15 cellular contexts compared by ENCODE assay signal in the genomic region with DNA sequence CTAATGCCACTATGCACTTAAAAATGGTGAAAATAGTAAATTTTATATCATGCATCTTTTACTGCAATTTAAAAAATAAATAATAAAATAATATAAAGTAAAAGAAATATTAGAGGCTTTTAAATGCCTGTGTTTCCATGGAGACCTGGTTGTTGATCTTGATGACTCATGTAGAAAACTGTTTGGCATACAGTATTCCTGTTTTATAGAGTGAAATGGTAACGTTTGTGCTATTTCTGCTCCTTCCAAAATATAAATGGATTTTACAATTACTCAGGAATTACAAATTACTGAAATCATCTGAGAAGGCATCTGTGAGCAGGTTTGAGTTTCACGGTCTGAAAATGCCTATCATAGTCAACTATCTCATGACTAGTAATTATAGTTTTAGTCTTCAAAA.
DNase-seq lines count a peak whose midpoint lies in the region; TF ChIP-seq lines count a peak whose summit lies in the region.
"Had no signal": no experiment of that assay in that cellular context is flagged by ENCODE, and none has a peak within 500 bp of the region (broad histone marks: within the 10 kb centered on the region; RNA-seq: fewer than 3 reads in every experiment).

No MANE protein-coding gene starts in this region.

- intact Hi-C loops in left ventricle myocardium inferior (cut with micrococcal nuclease) (no loop called here), posterior cingulate gyrus (cut with DNase I) (no loop called here)

- H3K9ac ChIP-seq in adipocyte (ENCODE audit: low read length) = no peak overlapping the region

- H3K27me3 ChIP-seq in adipocyte (replicated peaks; ENCODE audit: control insufficient read depth, insufficient read depth, low read length) (no peaks in the 10 kb centered on the region), left ventricle myocardium inferior (ENCODE audit: low read depth) (no peaks in the 10 kb centered on the region)

- TF ChIP-seq CTCF in fibroblast of the aortic adventitia (IDR thresholded peaks at IDR 0.05; ENCODE audit: insufficient read depth, low read length) (no peak), left ventricle myocardium inferior (IDR thresholded peaks at IDR 0.05; ENCODE audit: borderline replicate concordance) (no peak)

- DNase-seq in GM04504 (ENCODE audit: low read depth) (peak; percentile 61), adipocyte (ENCODE audit: low read depth) (peak; percentile 68), fibroblast of the aortic adventitia (ENCODE audit: low read depth) (peak; percentile 69), pulmonary artery endothelial cell (ENCODE audit: low read depth, low spot score) (peak; percentile 11), NCI-H2081 treated with DMSO at 0.1 percent for 48 hours (lab: John Stamatoyannopoulos, UW) (no peak), left ventricle myocardium inferior (no peak), posterior cingulate gyrus (no peak), NCI-H2171 (lab: John Stamatoyannopoulos, UW) (no peak)
- DNase-seq: activated naive CD4-positive, alpha-beta T cell treated with anti-CD3 and anti-CD28 coated beads, Interleukin-2, amount 50 U/mL, for 16 hours; Caco-2; KG1; NCI-H2107; nephron progenitor cell had no signal

- no peaks in the 10 kb centered on the region for H3K9me3 ChIP-seq in adipocyte (ENCODE audit: control insufficient read depth, low read length)
- H3K9me3 ChIP-seq in left ventricle myocardium inferior (replicated peaks) = no peaks in the 10 kb centered on the region
- H3K9me3 ChIP-seq: Caco-2 had no signal

- H3K4me3 ChIP-seq in adipocyte (ENCODE audit: low read length) = no peak overlapping the region
- no peak overlapping the region for H3K4me3 ChIP-seq in fibroblast of the aortic adventitia (ENCODE audit: low read depth, low read length)
- H3K4me3 ChIP-seq in left ventricle myocardium inferior = no peak overlapping the region
- H3K4me3 ChIP-seq: skin epidermis had no signal

- H3K4me1 ChIP-seq in adipocyte (ENCODE audit: control insufficient read depth, insufficient read depth, low read length) = no peaks in the 10 kb centered on the region
- H3K4me1 ChIP-seq in left ventricle myocardium inferior = no peaks in the 10 kb centered on the region

- H3K36me3 ChIP-seq in adipocyte (ENCODE audit: control insufficient read depth, insufficient read depth, low read length, severe bottlenecking) (no peaks in the 10 kb centered on the region), left ventricle myocardium inferior (no peaks in the 10 kb centered on the region)

- no peak overlapping the region for H3K27ac ChIP-seq in left ventricle myocardium inferior (replicated peaks)
- H3K27ac ChIP-seq: skin epidermis, VCaP had no signal

Comparison
In these comparisons a context has a peak if more than half of its experiments do, and no peak if none do; other contexts are left out.
1. DNase-seq: peak in GM04504 (single experiment), adipocyte (single experiment), fibroblast of the aortic adventitia (single experiment) and pulmonary artery endothelial cell (single experiment); none in NCI-H2081 treated with DMSO at 0.1 percent for 48 hours (single experiment), left ventricle myocardium inferior (single experiment), posterior cingulate gyrus (0 of 10) and NCI-H2171 (single experiment).